In the genomic region with DNA sequence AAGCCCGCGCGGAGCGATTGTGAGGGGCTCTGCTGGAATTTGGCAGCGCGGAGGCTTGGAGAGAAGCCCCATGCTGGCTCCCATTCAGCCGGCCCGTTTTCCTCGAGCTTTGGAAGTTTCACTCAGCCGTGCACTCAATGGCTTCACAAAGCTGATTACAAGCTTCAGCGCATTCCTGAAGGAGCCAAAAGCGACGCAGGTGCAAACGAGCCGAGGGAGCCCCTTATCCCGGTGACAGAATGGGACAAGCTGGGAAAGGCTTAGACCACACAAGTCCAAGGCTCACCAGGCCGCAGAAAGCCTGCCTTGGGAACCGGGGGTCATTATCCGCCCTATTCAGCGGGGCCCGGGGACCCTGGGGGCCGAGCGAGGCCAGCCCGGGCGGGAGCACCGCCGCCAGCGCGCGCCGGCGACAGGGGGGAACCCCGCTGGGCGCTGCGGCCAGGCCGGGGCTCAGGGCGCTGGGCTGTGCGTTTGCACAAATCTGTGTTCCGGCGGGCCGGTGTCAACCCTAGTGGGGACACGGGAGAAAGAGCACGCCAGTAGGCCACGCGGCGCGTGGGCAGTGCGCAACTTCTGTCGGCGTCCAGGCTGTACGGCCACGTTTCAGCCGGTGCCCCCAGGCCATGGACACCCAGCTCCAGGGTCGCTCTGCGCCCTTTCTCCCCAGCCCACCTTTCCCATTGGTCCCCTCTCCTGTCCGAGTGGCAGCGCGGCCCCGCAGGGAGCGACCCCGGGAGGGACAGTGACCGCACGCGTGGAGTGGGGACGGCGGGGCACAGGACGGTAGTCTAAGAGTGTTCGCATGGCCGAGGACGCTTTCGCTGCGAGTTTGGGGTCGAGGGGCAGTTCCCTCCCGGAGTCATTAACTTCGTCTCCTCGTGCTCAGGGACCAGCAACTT, we compare ENCODE assay signal across 2 cellular contexts.
TF ChIP-seq lines count a peak whose summit lies in the region.

No MANE protein-coding gene starts in this region.

TF ChIP-seq in liver, 16 proteins besides CTCF, POLR2A, EP300 and RAD21:
- no peak for TF ChIP-seq FOXA1 (IDR thresholded peaks at IDR 0.05)
- no peak for TF ChIP-seq HNF4A (conservative IDR thresholded peaks at IDR 0.05)
- no peak for TF ChIP-seq SP1 (IDR thresholded peaks at IDR 0.05)
- no peak for TF ChIP-seq GABPA (IDR thresholded peaks at IDR 0.05 in 1 of 2, conservative IDR thresholded peaks at IDR 0.05 in 1 of 2)
- TF ChIP-seq TAF1 (conservative IDR thresholded peaks at IDR 0.05), result no peak
- no peak for TF ChIP-seq NR2F2 (IDR thresholded peaks at IDR 0.05)
- TF ChIP-seq RXRA (IDR thresholded peaks at IDR 0.05), result no peak
- no peak for TF ChIP-seq JUND (IDR thresholded peaks at IDR 0.05)
- TF ChIP-seq FOXA2 (IDR thresholded peaks at IDR 0.05), result no peak
- TF ChIP-seq EGR1 (IDR thresholded peaks at IDR 0.05; ENCODE audit: low read depth in 2 of 2), result no peak
- TF ChIP-seq, protein P1, sequence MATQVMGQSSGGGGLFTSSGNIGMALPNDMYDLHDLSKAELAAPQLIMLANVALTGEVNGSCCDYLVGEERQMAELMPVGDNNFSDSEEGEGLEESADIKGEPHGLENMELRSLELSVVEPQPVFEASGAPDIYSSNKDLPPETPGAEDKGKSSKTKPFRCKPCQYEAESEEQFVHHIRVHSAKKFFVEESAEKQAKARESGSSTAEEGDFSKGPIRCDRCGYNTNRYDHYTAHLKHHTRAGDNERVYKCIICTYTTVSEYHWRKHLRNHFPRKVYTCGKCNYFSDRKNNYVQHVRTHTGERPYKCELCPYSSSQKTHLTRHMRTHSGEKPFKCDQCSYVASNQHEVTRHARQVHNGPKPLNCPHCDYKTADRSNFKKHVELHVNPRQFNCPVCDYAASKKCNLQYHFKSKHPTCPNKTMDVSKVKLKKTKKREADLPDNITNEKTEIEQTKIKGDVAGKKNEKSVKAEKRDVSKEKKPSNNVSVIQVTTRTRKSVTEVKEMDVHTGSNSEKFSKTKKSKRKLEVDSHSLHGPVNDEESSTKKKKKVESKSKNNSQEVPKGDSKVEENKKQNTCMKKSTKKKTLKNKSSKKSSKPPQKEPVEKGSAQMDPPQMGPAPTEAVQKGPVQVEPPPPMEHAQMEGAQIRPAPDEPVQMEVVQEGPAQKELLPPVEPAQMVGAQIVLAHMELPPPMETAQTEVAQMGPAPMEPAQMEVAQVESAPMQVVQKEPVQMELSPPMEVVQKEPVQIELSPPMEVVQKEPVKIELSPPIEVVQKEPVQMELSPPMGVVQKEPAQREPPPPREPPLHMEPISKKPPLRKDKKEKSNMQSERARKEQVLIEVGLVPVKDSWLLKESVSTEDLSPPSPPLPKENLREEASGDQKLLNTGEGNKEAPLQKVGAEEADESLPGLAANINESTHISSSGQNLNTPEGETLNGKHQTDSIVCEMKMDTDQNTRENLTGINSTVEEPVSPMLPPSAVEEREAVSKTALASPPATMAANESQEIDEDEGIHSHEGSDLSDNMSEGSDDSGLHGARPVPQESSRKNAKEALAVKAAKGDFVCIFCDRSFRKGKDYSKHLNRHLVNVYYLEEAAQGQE (IDR thresholded peaks at IDR 0.05), result no peak
- TF ChIP-seq, protein P2, sequence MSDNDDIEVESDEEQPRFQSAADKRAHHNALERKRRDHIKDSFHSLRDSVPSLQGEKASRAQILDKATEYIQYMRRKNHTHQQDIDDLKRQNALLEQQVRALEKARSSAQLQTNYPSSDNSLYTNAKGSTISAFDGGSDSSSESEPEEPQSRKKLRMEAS (IDR thresholded peaks at IDR 0.05), result no peak
- no peak for TF ChIP-seq YY1 (IDR thresholded peaks at IDR 0.05)
- TF ChIP-seq, protein P3, sequence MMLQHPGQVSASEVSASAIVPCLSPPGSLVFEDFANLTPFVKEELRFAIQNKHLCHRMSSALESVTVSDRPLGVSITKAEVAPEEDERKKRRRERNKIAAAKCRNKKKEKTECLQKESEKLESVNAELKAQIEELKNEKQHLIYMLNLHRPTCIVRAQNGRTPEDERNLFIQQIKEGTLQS (IDR thresholded peaks at IDR 0.05), result no peak
TF ChIP-seq in liver: peak in this region for 0.

TF ChIP-seq in HepG2, 621 proteins besides CTCF, POLR2A, EP300 and RAD21:
- TF ChIP-seq NFYC (CRISPR knock-in tag; IDR thresholded peaks at IDR 0.05) (no peak), ZNF747 (CRISPR knock-in tag; IDR thresholded peaks at IDR 0.05; ENCODE audit: borderline replicate concordance) (no peak), ATRX (CRISPR knock-in tag; IDR thresholded peaks at IDR 0.05; ENCODE audit: borderline replicate concordance) (no peak), ESRRA (CRISPR knock-in tag; IDR thresholded peaks at IDR 0.05; ENCODE audit: low read depth) (no peak), ZNF709 (CRISPR knock-in tag; IDR thresholded peaks at IDR 0.05) (no peak)
- TF ChIP-seq, protein P4, sequence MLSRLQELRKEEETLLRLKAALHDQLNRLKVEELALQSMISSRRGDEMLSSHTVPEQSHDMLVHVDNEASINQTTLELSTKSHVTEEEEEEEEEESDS (CRISPR knock-in tag; IDR thresholded peaks at IDR 0.05; ENCODE audit: borderline replicate concordance), result no peak
- TF ChIP-seq, protein P5, sequence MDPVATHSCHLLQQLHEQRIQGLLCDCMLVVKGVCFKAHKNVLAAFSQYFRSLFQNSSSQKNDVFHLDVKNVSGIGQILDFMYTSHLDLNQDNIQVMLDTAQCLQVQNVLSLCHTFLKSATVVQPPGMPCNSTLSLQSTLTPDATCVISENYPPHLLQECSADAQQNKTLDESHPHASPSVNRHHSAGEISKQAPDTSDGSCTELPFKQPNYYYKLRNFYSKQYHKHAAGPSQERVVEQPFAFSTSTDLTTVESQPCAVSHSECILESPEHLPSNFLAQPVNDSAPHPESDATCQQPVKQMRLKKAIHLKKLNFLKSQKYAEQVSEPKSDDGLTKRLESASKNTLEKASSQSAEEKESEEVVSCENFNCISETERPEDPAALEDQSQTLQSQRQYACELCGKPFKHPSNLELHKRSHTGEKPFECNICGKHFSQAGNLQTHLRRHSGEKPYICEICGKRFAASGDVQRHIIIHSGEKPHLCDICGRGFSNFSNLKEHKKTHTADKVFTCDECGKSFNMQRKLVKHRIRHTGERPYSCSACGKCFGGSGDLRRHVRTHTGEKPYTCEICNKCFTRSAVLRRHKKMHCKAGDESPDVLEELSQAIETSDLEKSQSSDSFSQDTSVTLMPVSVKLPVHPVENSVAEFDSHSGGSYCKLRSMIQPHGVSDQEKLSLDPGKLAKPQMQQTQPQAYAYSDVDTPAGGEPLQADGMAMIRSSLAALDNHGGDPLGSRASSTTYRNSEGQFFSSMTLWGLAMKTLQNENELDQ (CRISPR knock-in tag; IDR thresholded peaks at IDR 0.05; ENCODE audit: borderline replicate concordance), result no peak
- TF ChIP-seq, protein P6, sequence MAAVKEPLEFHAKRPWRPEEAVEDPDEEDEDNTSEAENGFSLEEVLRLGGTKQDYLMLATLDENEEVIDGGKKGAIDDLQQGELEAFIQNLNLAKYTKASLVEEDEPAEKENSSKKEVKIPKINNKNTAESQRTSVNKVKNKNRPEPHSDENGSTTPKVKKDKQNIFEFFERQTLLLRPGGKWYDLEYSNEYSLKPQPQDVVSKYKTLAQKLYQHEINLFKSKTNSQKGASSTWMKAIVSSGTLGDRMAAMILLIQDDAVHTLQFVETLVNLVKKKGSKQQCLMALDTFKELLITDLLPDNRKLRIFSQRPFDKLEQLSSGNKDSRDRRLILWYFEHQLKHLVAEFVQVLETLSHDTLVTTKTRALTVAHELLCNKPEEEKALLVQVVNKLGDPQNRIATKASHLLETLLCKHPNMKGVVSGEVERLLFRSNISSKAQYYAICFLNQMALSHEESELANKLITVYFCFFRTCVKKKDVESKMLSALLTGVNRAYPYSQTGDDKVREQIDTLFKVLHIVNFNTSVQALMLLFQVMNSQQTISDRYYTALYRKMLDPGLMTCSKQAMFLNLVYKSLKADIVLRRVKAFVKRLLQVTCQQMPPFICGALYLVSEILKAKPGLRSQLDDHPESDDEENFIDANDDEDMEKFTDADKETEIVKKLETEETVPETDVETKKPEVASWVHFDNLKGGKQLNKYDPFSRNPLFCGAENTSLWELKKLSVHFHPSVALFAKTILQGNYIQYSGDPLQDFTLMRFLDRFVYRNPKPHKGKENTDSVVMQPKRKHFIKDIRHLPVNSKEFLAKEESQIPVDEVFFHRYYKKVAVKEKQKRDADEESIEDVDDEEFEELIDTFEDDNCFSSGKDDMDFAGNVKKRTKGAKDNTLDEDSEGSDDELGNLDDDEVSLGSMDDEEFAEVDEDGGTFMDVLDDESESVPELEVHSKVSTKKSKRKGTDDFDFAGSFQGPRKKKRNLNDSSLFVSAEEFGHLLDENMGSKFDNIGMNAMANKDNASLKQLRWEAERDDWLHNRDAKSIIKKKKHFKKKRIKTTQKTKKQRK (IDR thresholded peaks at IDR 0.05; ENCODE audit: low read length), result no peak
- TF ChIP-seq, protein P7, sequence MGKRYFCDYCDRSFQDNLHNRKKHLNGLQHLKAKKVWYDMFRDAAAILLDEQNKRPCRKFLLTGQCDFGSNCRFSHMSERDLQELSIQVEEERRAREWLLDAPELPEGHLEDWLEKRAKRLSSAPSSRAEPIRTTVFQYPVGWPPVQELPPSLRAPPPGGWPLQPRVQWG (CRISPR knock-in tag; IDR thresholded peaks at IDR 0.05; ENCODE audit: borderline replicate concordance, low read depth), result no peak
